In genomic region chr4:24010994-24011393, GRCh38 we compare ENCODE assay signal across 21 cellular contexts.
A peak's percentile ranks its signal among the peaks of the same experiment; 100 is the strongest.
DNase-seq lines count a peak whose midpoint lies in the region; ATAC-seq, FAIRE-seq and TF ChIP-seq lines count a peak whose summit lies in the region.
"Had no signal": no experiment of that assay in that cellular context is flagged by ENCODE, and none has a peak within 500 bp of the region (broad histone marks: within the 10 kb centered on the region; RNA-seq: fewer than 3 reads in every experiment).

No MANE protein-coding gene starts in this region.

- DNase-seq in H9 = no peak
- no peak for DNase-seq in WTC11 (ENCODE audit: low spot score)
- DNase-seq in iPS DF 19.7 (ENCODE audit: low read depth, low spot score) = peak; percentile 7
- DNase-seq in DMS153 treated with DMSO at 0.1 percent for 48 hours (lab: John Stamatoyannopoulos, UW; ENCODE audit: unreplicated experiment) = no peak
- no peak for DNase-seq in progenitor cell of endocrine pancreas (ENCODE audit: low spot score, unreplicated experiment)
- DNase-seq in RCC 7860 (ENCODE audit: low spot score) = no peak
- DNase-seq: ACHN; BE2C; C1 segment of cervical spinal cord; CD4-positive, CD25-positive, alpha-beta regulatory T cell; CD8-positive, alpha-beta memory T cell; COR-L47; DMS 273 treated with DMSO at 0.1 percent for 48 hours; IMR-90 had no signal

- H3K23me2 ChIP-seq in H9 (ENCODE audit: insufficient read length, low read depth, low read length, poor library complexity, severe bottlenecking) = no peaks in the 10 kb centered on the region

- H2AK5ac ChIP-seq in H9 (ENCODE audit: insufficient read length, low read length) = no peak overlapping the region

- H3K27ac Mint-ChIP-seq in H9 (no peak overlapping the region), WTC11 (no peak overlapping the region; the same call in 1 of the 2 replicates), progenitor cell of endocrine pancreas (no peak overlapping the region)
- H3K27ac Mint-ChIP-seq: CD4-positive, CD25-positive, alpha-beta regulatory T cell; CD8-positive, alpha-beta memory T cell had no signal

- H3K4me3 Mint-ChIP-seq in H9 (no peak overlapping the region), WTC11 (no peak overlapping the region; the same call in 1 of the 2 replicates), progenitor cell of endocrine pancreas (ENCODE audit: low read depth) (no peak overlapping the region)
- H3K4me3 Mint-ChIP-seq: CD4-positive, CD25-positive, alpha-beta regulatory T cell; CD8-positive, alpha-beta memory T cell had no signal

- H3K79me1 ChIP-seq in H9 (ENCODE audit: insufficient read depth, low read depth, low read length, poor library complexity, severe bottlenecking) = no peaks in the 10 kb centered on the region

- ATAC-seq in WTC11 = peak; percentile 76
- ATAC-seq: K562 had no signal

- no peaks in the 10 kb centered on the region for H4K20me1 ChIP-seq in H9 (ENCODE audit: control insufficient read depth, insufficient read depth, insufficient read length)

- CTCF ChIA-PET in WTC11 (lab: Charles Lee) = interaction anchor here (1.0 kb wide), 1 partner anchor 78 kb away, joined by 4 read pairs; no protein-coding TSS in a partner anchor

- H2BK120ac ChIP-seq in H9 (ENCODE audit: low read depth, low read length, poor library complexity, severe bottlenecking) = no peak overlapping the region

- TF ChIP-seq CTCF in H9 (conservative IDR thresholded peaks at IDR 0.05) = no peak
- TF ChIP-seq CTCF in WTC11 (IDR thresholded peaks at IDR 0.05) = no peak
- TF ChIP-seq CTCF in progenitor cell of endocrine pancreas (IDR thresholded peaks at IDR 0.05; ENCODE audit: unreplicated experiment) = no peak

- H4K5ac ChIP-seq in H9 (ENCODE audit: insufficient read length, low read depth, low read length) = no peak overlapping the region

- H3K36me3 Mint-ChIP-seq in H9 (ENCODE audit: insufficient read depth in 1 of 3, low read depth in 3 of 3) (no peaks in the 10 kb centered on the region), WTC11 (no peaks in the 10 kb centered on the region), progenitor cell of endocrine pancreas (ENCODE audit: insufficient read depth) (no peaks in the 10 kb centered on the region)
- H3K36me3 Mint-ChIP-seq: CD4-positive, CD25-positive, alpha-beta regulatory T cell; CD8-positive, alpha-beta memory T cell had no signal

- no CpG with 5 or more reads among the region's 1 CpG for WGBS in H9 (ENCODE audit: extremely low coverage, insufficient read length, low lambda C conversion rate)

- H4K91ac ChIP-seq in H9 (ENCODE audit: insufficient read length, low read depth, low read length) = no peak overlapping the region

- no peak overlapping the region for H3K9ac ChIP-seq in H9 (ENCODE audit: extremely low read depth, insufficient read length, low read length)

- no peaks in the 10 kb centered on the region for H3K9me3 Mint-ChIP-seq in H9
- H3K9me3 Mint-ChIP-seq in WTC11 = no peaks in the 10 kb centered on the region
- H3K9me3 Mint-ChIP-seq in progenitor cell of endocrine pancreas (ENCODE audit: low read depth) = no peaks in the 10 kb centered on the region

- H3T11ph ChIP-seq in H9 (ENCODE audit: low read length) = no peak overlapping the region

- no peak overlapping the region for H3K18ac ChIP-seq in H9 (ENCODE audit: insufficient read length, low read depth, low read length)

- H2AFZ ChIP-seq in H9 (ENCODE audit: low read length) = no peak overlapping the region

- peaks cover 4% of the 10 kb centered on the region; the same call in 1 of the 2 replicates for H3K27me3 Mint-ChIP-seq in H9 (ENCODE audit: low read depth)
- peaks cover 14% of the 10 kb centered on the region for H3K27me3 Mint-ChIP-seq in WTC11 (ENCODE audit: low read depth)
- peaks cover 3% of the 10 kb centered on the region for H3K27me3 Mint-ChIP-seq in progenitor cell of endocrine pancreas
- H3K27me3 Mint-ChIP-seq: CD4-positive, CD25-positive, alpha-beta regulatory T cell had no signal

- no peak for FAIRE-seq in RCC 7860 (lab: Jason Lieb, UNC)
- FAIRE-seq: A204.1, G401.6, GM12891, GM19239, K562 had no signal

- no peaks in the 10 kb centered on the region for H3K9me3 ChIP-seq in H9 (ENCODE audit: control insufficient read depth, low read depth, low read length)
- H3K9me3 ChIP-seq: BE2C, HAP-1 had no signal

- H3K4ac ChIP-seq in H9 (ENCODE audit: low read depth, low read length) = no peak overlapping the region

- peaks cover 11% of the 10 kb centered on the region for H3K4me1 ChIP-seq in H9 (ENCODE audit: insufficient read depth, low read length)
- H3K4me1 ChIP-seq: BE2C, HAP-1 had no signal

- H3K4me2 ChIP-seq in H9 (ENCODE audit: insufficient read depth, insufficient read length, low read length) = peak overlapping the region; percentile 1

- H3K27me3 ChIP-seq in H9 (ENCODE audit: insufficient read depth, low read length) = no peaks in the 10 kb centered on the region

- H3K56ac ChIP-seq in H9 (ENCODE audit: insufficient read length, low read depth, low read length) = no peak overlapping the region

- H2BK12ac ChIP-seq in H9 (ENCODE audit: insufficient read length, low read depth, low read length) = no peak overlapping the region

- peaks cover 17 to 24% of the 10 kb centered on the region in 2 experiments for H3K4me1 Mint-ChIP-seq in H9
- H3K4me1 Mint-ChIP-seq in WTC11 = peaks cover 25% of the 10 kb centered on the region
- H3K4me1 Mint-ChIP-seq in progenitor cell of endocrine pancreas (ENCODE audit: low read depth) = peaks cover 32% of the 10 kb centered on the region
- H3K4me1 Mint-ChIP-seq: CD4-positive, CD25-positive, alpha-beta regulatory T cell; CD8-positive, alpha-beta memory T cell had no signal

- H2BK20ac ChIP-seq in H9 (ENCODE audit: low read depth, low read length, poor library complexity, severe bottlenecking) = no peak overlapping the region

- H2BK15ac ChIP-seq in H9 (ENCODE audit: low read depth, low read length) = no peak overlapping the region

- H3K79me2 ChIP-seq in H9 (ENCODE audit: insufficient read depth, low read length) = no peaks in the 10 kb centered on the region

- H3K23ac ChIP-seq in H9 (ENCODE audit: insufficient read length, low read depth, low read length) = no peak overlapping the region

- no peak overlapping the region for H3K14ac ChIP-seq in H9 (ENCODE audit: insufficient read depth, low read length)

- H2BK5ac ChIP-seq in H9 (ENCODE audit: insufficient read length, low read length) = no peak overlapping the region

- no peak overlapping the region for H3K27ac ChIP-seq in H9 (ENCODE audit: insufficient read length, low read depth, low read length)
- H3K27ac ChIP-seq: HL-60 had no signal

- POLR2A ChIA-PET in WTC11 (lab: Charles Lee) = no interaction called here

- no peak overlapping the region for H4K8ac ChIP-seq in H9 (replicated peaks; ENCODE audit: insufficient read length, low read depth, low read length)

TF ChIP-seq in WTC11, 78 proteins besides CTCF, POLR2A, EP300 and RAD21 (continues in another document):
- TF ChIP-seq MXD4 (CRISPR knock-in tag; IDR thresholded peaks at IDR 0.05; ENCODE audit: borderline replicate concordance) (no peak), NR3C1 (CRISPR knock-in tag; conservative IDR thresholded peaks at IDR 0.05; ENCODE audit: low read depth) (no peak), TP53 (CRISPR knock-in tag; IDR thresholded peaks at IDR 0.05) (no peak), GRHL2 (CRISPR knock-in tag; IDR thresholded peaks at IDR 0.05; ENCODE audit: insufficient replicate concordance, severe bottlenecking) (no peak), AFF4 (CRISPR knock-in tag; IDR thresholded peaks at IDR 0.05; ENCODE audit: borderline replicate concordance) (no peak), OVOL2 (CRISPR knock-in tag; IDR thresholded peaks at IDR 0.05; ENCODE audit: borderline replicate concordance) (no peak), E2F4 (CRISPR knock-in tag; IDR thresholded peaks at IDR 0.05; ENCODE audit: borderline replicate concordance, low read depth) (no peak), ZBTB21 (CRISPR knock-in tag; IDR thresholded peaks at IDR 0.05; ENCODE audit: borderline replicate concordance) (no peak), TEAD1 (CRISPR knock-in tag; IDR thresholded peaks at IDR 0.05) (no peak)
